ENCODE assay signal across 20 cellular contexts in genomic region chr10:3619276-3619675, GRCh38.
DNase-seq lines count a peak whose midpoint lies in the region; TF ChIP-seq lines count a peak whose summit lies in the region.
"Had no signal": no experiment of that assay in that cellular context is flagged by ENCODE, and none has a peak within 500 bp of the region (broad histone marks: within the 10 kb centered on the region; RNA-seq: fewer than 3 reads in every experiment).

No MANE protein-coding gene starts in this region.

- no peaks in the 10 kb centered on the region for H3K9me3 ChIP-seq in A673 (ENCODE audit: low read depth, low read length, poor library complexity, severe bottlenecking)

- H3K4me1 ChIP-seq in A673 (ENCODE audit: insufficient read depth, low read length, poor library complexity, severe bottlenecking) = peaks cover 24% of the 10 kb centered on the region

- CTCF ChIA-PET in A673 (lab: Charles Lee) = no interaction called here

- H3K27ac ChIP-seq in A673 (ENCODE audit: low read depth, low read length, poor library complexity, severe bottlenecking) = no peak overlapping the region
- H3K27ac ChIP-seq: KMS-11, PC-9, SK-N-MC had no signal

- no peaks in the 10 kb centered on the region for H3K27me3 ChIP-seq in A673 (replicated peaks; ENCODE audit: insufficient read depth, low read depth, low read length, poor library complexity)

- no TSS peak for BruUV-seq in A673 (replicated peaks; lab: Mats Ljungman, UMichigan)

- no peaks in the 10 kb centered on the region for H3K36me3 ChIP-seq in A673 (ENCODE audit: insufficient read depth, low read length, poor library complexity, severe bottlenecking)

- no peak overlapping the region for H3K4me3 ChIP-seq in A673 (ENCODE audit: low read depth, low read length, poor library complexity, severe bottlenecking)
- H3K4me3 ChIP-seq: PC-9, SK-N-MC had no signal

- TF ChIP-seq CTCF in A673 (conservative IDR thresholded peaks at IDR 0.05; ENCODE audit: low read depth, low read length) = no peak

- intact Hi-C loops in A673 (cut with micrococcal nuclease; ENCODE audit: unreplicated experiment) = no loop called here

- POLR2A ChIA-PET in A673 (lab: Charles Lee; ENCODE audit: low non-redundant PET) = no interaction called here

- DNase-seq in A673 (ENCODE audit: low spot score) (peak; percentile 64), NCI-H1417 (lab: John Stamatoyannopoulos, UW) (peak; percentile 30 to 87 (median 51)), NCI-H69 (lab: John Stamatoyannopoulos, UW) (peak; percentile 90), kidney tubule cell (ENCODE audit: low spot score) (peak; percentile 20), SHP77 treated with DMSO at 0.1 percent for 48 hours (lab: John Stamatoyannopoulos, UW) (no peak), islet precursor cell (no peak)
- DNase-seq in activated CD4-positive, CD25-positive, alpha-beta regulatory T cell (lab: John Stamatoyannopoulos, UW) = no peak
- DNase-seq: DMS53, EL, GF-D8, GOT3, HCEC 1CT, NCI-H524, PC-9, RPMI8226, SHP77, SW 1271, T-helper 17 cell had no signal

Comparison
In these comparisons a context has a peak if more than half of its experiments do, and no peak if none do; other contexts are left out.
1. DNase-seq: peak in A673 (single experiment), NCI-H1417 (3 of 3), NCI-H69 (single experiment) and kidney tubule cell (single experiment); none in SHP77 treated with DMSO at 0.1 percent for 48 hours (single experiment), activated CD4-positive, CD25-positive, alpha-beta regulatory T cell (0 of 4) and islet precursor cell (single experiment).